Comparison of ENCODE assay signal across 12 cellular contexts in genomic region chr5:150139334-150139733, GRCh38. TPM values are rescaled to one million over a fixed set of nuclear protein-coding genes. Genes with fewer than 3 reads are reported as not detected.
DNase-seq lines count a peak whose midpoint lies in the region; ATAC-seq and TF ChIP-seq lines count a peak whose summit lies in the region.
"Had no signal": no experiment of that assay in that cellular context is flagged by ENCODE, and none has a peak within 500 bp of the region (broad histone marks: within the 10 kb centered on the region; RNA-seq: fewer than 3 reads in every experiment).

No MANE protein-coding gene starts in this region.

- H3K36me3 ChIP-seq in BLaER1 treated with 17β-estradiol and CSF1 and Interleukin-3, amounts not matched to agents 10 nM and 100 nM, result peaks cover 0 to 34% (median 28%) of the 10 kb centered on the region in 11 experiments; a peak in 17 of 22 replicates
- H3K36me3 ChIP-seq in adipocyte (ENCODE audit: control insufficient read depth, insufficient read depth, low read length, severe bottlenecking) (peaks cover 27% of the 10 kb centered on the region), hepatocyte (replicated peaks; ENCODE audit: insufficient read depth, low read depth) (no peaks in the 10 kb centered on the region)
- H3K36me3 ChIP-seq: pancreas had no signal

- no peak for ATAC-seq in HG03457 (IDR thresholded peaks at IDR 0.05; ENCODE audit: unreplicated experiment)

- CTCF ChIA-PET in HEK293T (lab: Yijun Ruan, JAX), result no interaction called here

- no peaks in the 10 kb centered on the region for H3K9me3 ChIP-seq in BLaER1 treated with 17β-estradiol and CSF1 and Interleukin-3, amounts not matched to agents 10 nM and 100 nM (replicated peaks in 1 of 11)
- H3K9me3 ChIP-seq in adipocyte (ENCODE audit: control insufficient read depth, low read length) (no peaks in the 10 kb centered on the region), hepatocyte (ENCODE audit: low read depth) (no peaks in the 10 kb centered on the region)
- H3K9me3 ChIP-seq: pancreas had no signal

- H3K27me3 ChIP-seq in BLaER1 treated with 17β-estradiol and CSF1 and Interleukin-3, amounts not matched to agents 10 nM and 100 nM, result no peaks in the 10 kb centered on the region
- no peaks in the 10 kb centered on the region for H3K27me3 ChIP-seq in adipocyte (replicated peaks; ENCODE audit: control insufficient read depth, insufficient read depth, low read length)
- H3K27me3 ChIP-seq in hepatocyte, result no peaks in the 10 kb centered on the region
- H3K27me3 ChIP-seq: pancreas had no signal

- no peaks in the 10 kb centered on the region for H4K20me1 ChIP-seq in BLaER1 treated with 17β-estradiol and CSF1 and Interleukin-3, amounts not matched to agents 10 nM and 100 nM
- no peaks in the 10 kb centered on the region for H4K20me1 ChIP-seq in hepatocyte (ENCODE audit: insufficient read depth, poor library complexity, severe bottlenecking)

- peaks cover 85 to 100% (median 100%) of the 10 kb centered on the region in 10 experiments for H3K4me1 ChIP-seq in BLaER1 treated with 17β-estradiol and CSF1 and Interleukin-3, amounts not matched to agents 10 nM and 100 nM
- H3K4me1 ChIP-seq in adipocyte (ENCODE audit: control insufficient read depth, insufficient read depth, low read length) (peaks cover 82% of the 10 kb centered on the region), hepatocyte (ENCODE audit: insufficient read depth) (peaks cover 77% of the 10 kb centered on the region)

- POLR2A ChIA-PET in HEK293T (lab: Yijun Ruan, JAX), result no interaction called here

- H3K79me2 ChIP-seq in hepatocyte, result peaks cover 20% of the 10 kb centered on the region

- H3K4me2 ChIP-seq in BLaER1 treated with 17β-estradiol and CSF1 and Interleukin-3, amounts not matched to agents 10 nM and 100 nM, result peak overlapping the region; percentile 90 to 100 (median 98)
- H3K4me2 ChIP-seq in hepatocyte, result peak overlapping the region; percentile 51

- WGBS in hepatocyte (ENCODE audit: low lambda C conversion rate, missing lambda C conversion rate), result 61% methylated on average over 6 of the region's 6 CpGs

- H2AFZ ChIP-seq in hepatocyte, result no peak overlapping the region

- H3K9me2 ChIP-seq in hepatocyte (replicated peaks; ENCODE audit: insufficient read depth), result no peaks in the 10 kb centered on the region

- H3K27ac ChIP-seq in BLaER1 treated with 17β-estradiol and CSF1 and Interleukin-3, amounts not matched to agents 10 nM and 100 nM, result peak overlapping the region in 10 of 11 experiments; percentile 78 to 91 (median 84); a peak in 21 of 22 replicates
- peak overlapping the region; percentile 93 for H3K27ac ChIP-seq in hepatocyte

- peak overlapping the region; percentile 36 to 81 (median 67); a peak in 18 of 22 replicates for H3K9ac ChIP-seq in BLaER1 treated with 17β-estradiol and CSF1 and Interleukin-3, amounts not matched to agents 10 nM and 100 nM
- peak overlapping the region; percentile 91 for H3K9ac ChIP-seq in adipocyte (ENCODE audit: low read length)

- peak; percentile 63 for DNase-seq in adipocyte (ENCODE audit: low read depth)
- DNase-seq in hepatocyte (ENCODE audit: low spot score), result no peak
- DNase-seq in skeletal muscle cell (ENCODE audit: low read depth), result peak; percentile 45
- no peak for DNase-seq in HEK293T (ENCODE audit: extremely low spot score)
- DNase-seq in NCI-H226, result no peak
- no peak for DNase-seq in stimulated activated naive CD4-positive, alpha-beta T cell (lab: John Stamatoyannopoulos, UW)
- DNase-seq: activated gamma-delta T cell, NCI-H526 treated with DMSO at 0.1 percent for 48 hours, pancreas had no signal

- H3K4me3 ChIP-seq in BLaER1 treated with 17β-estradiol and CSF1 and Interleukin-3, amounts not matched to agents 10 nM and 100 nM, result peak overlapping the region in 3 of 10 experiments; percentile 4 to 38 (median 12); a peak in 3 of 20 replicates
- peak overlapping the region; percentile 21 for H3K4me3 ChIP-seq in adipocyte (ENCODE audit: low read length)
- no peak overlapping the region for H3K4me3 ChIP-seq in hepatocyte
- H3K4me3 ChIP-seq in skeletal muscle cell (ENCODE audit: low read depth, low read length), result no peak overlapping the region
- H3K4me3 ChIP-seq: pancreas had no signal

- TF ChIP-seq CTCF in hepatocyte (IDR thresholded peaks at IDR 0.05; ENCODE audit: poor library complexity), result no peak

TF ChIP-seq in HEK293T, 16 proteins besides CTCF, POLR2A, EP300 and RAD21:
- TF ChIP-seq FOXA1 (IDR thresholded peaks at IDR 0.05), result no peak
TF ChIP-seq in HEK293T: peak in this region for 0.

RNA-seq across cellular contexts. Expression of gene PDGFRB, which starts 16.3 kb away (rescaled TPM):
- total RNA-seq in hepatocyte, result 36.8 and 55.1 TPM in 2 replicates
- polyA plus RNA-seq in hepatocyte, result 55.2 and 62.9 TPM in 2 replicates

RNA-seq across cellular contexts. Expression of gene CDX1, which starts 27.2 kb away (rescaled TPM):
- 54.6 and 58.2 TPM in 2 replicates for total RNA-seq in hepatocyte
- polyA plus RNA-seq in hepatocyte, result 43.3 and 46.9 TPM in 2 replicates
- polyA plus RNA-seq: IgD-negative memory B cell had no signal

RNA-seq across cellular contexts. Expression of gene SLC6A7, which starts 50.5 kb away (rescaled TPM):
- 0.88 and 1.1 TPM in 2 replicates for total RNA-seq in hepatocyte
- polyA plus RNA-seq in hepatocyte, result 0.39 and 0.99 TPM in 2 replicates
- total RNA-seq: pancreas had no signal
- polyA plus RNA-seq: IgD-negative memory B cell, pancreas had no signal

RNA-seq across cellular contexts. Expression of gene CSF1R, which starts 53.0 kb away (rescaled TPM):
- total RNA-seq in hepatocyte, result 4.5 and 4.7 TPM in 2 replicates
- polyA plus RNA-seq in hepatocyte, result 3.6 and 5.1 TPM in 2 replicates

Comparison
In these comparisons a context has a peak if more than half of its experiments do, and no peak if none do; other contexts are left out.
1. DNase-seq: peak in adipocyte (single experiment) and skeletal muscle cell (single experiment); none in hepatocyte (single experiment), HEK293T (single experiment), NCI-H226 (single experiment) and stimulated activated naive CD4-positive, alpha-beta T cell (0 of 6).